Comparison of ENCODE assay signal across 23 cellular contexts in genomic region chr12:99387661-99388060, GRCh38.
"Had no signal": no experiment of that assay in that cellular context is flagged by ENCODE, and none has a peak within 500 bp of the region (broad histone marks: within the 10 kb centered on the region; RNA-seq: fewer than 3 reads in every experiment).

No MANE protein-coding gene starts in this region.

- H2AFZ ChIP-seq: hepatocyte, parathyroid adenoma had no signal

- H3K79me2 ChIP-seq: hepatocyte, parathyroid adenoma had no signal

- H3K4me3 ChIP-seq: coronary artery, hepatocyte, lung, prostate gland, right lobe of liver, skin epidermis, suprapubic skin, tibial artery, upper lobe of left lung, uterus had no signal

- H3K9me3 ChIP-seq: prostate gland, right lobe of liver, suprapubic skin, tibial artery, upper lobe of left lung, uterus had no signal

- H3K27me3 ChIP-seq: hepatocyte, right lobe of liver, suprapubic skin, tibial artery, upper lobe of left lung, uterus had no signal

- H3K9ac ChIP-seq: parathyroid adenoma had no signal

- DNase-seq: effector CD4-positive, alpha-beta T cell; head of caudate nucleus; left colon; left ventricle myocardium superior; mesenchymal stem cell; naive B cell; nephron progenitor cell; retina; right lobe of liver; stimulated activated CD4-positive, alpha-beta T cell treated with anti-CD3 and anti-CD28 coated beads, Interleukin-4, amount 100 ng/mL, for 1 hour; stimulated activated CD8-positive, alpha-beta memory T cell treated with anti-CD3 and anti-CD28 coated beads, Interleukin-4, amount 100 ng/mL, for 48 hours; stimulated activated naive CD8-positive, alpha-beta T cell treated with anti-CD3 and anti-CD28 coated beads, Interleukin-15, Interleukin-2, amounts not matched to agents 100 U/mL and 50 U/mL, for 24 hours; tibial artery; uterus had no signal

- H3K4me1 ChIP-seq: parathyroid adenoma, prostate gland, right lobe of liver, suprapubic skin, upper lobe of left lung, uterus had no signal

- H3K27ac ChIP-seq: coronary artery, hepatocyte, parathyroid adenoma, prostate gland, right lobe of liver, skin epidermis, suprapubic skin, upper lobe of left lung, uterus had no signal

- H3K4me2 ChIP-seq: hepatocyte had no signal

- H3K36me3 ChIP-seq: prostate gland, right lobe of liver, suprapubic skin, tibial artery, upper lobe of left lung, uterus had no signal

- ATAC-seq: left colon; left ventricle myocardium superior; stimulated activated effector memory CD8-positive, alpha-beta T cell treated with anti-CD3 and anti-CD28 coated beads, Interleukin-12 subunit alpha, Interleukin-12 subunit beta, amount 100 ng/mL, for 72 hours; stimulated activated naive CD8-positive, alpha-beta T cell treated with anti-CD3 and anti-CD28 coated beads, Interleukin-15, Interleukin-2, amounts not matched to agents 100 U/mL and 50 U/mL, for 24 hours had no signal
